In the genomic region with DNA sequence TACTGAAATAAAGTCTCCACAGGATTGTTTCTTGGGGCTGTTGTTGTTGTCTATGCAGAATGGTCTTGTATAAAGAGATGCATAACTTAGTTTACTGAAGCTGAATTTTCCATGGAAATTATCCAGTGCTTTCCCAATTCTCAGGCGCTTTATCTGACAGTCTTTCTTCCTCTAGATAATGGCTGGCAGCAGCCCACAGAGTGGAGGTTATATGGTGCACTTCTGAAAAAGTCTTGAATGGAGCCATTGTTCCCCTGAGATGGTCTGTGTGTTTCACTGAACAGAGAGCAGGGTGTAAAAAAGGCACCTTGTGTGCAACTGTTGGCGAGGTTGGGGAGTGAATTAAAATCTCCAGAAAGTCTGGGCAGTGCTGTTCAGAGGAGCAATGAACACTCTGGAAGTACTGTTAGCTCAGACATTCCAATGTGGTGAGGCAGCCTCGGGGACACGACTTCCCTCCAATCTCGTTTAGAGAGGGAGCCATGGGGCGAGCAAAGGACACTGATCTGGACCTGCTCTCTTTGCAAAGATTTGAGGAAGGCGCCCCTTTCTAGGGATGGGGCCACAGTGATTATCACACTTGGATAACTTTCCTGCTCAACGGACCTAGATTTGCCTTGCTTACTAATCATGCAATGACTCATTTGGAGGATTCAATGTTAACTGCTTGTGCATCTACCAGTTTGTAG, we compare ENCODE assay signal across 9 cellular contexts. TPM values are rescaled to one million over a fixed set of nuclear protein-coding genes. Genes with fewer than 3 reads are reported as not detected.
DNase-seq lines count a peak whose midpoint lies in the region; TF ChIP-seq lines count a peak whose summit lies in the region.
"Had no signal": no experiment of that assay in that cellular context is flagged by ENCODE, and none has a peak within 500 bp of the region (broad histone marks: within the 10 kb centered on the region; RNA-seq: fewer than 3 reads in every experiment).

No MANE protein-coding gene starts in this region.

- H3K27me3 ChIP-seq in adrenal gland = peaks cover 7% of the 10 kb centered on the region
- peaks cover 33% of the 10 kb centered on the region for H3K27me3 ChIP-seq in left ventricle myocardium inferior (ENCODE audit: low read depth)
- peaks cover 24% of the 10 kb centered on the region for H3K27me3 ChIP-seq in suprapubic skin

- 29 to 49% (median 39%) methylated on average over 5 to 8 of the region's 8 CpGs for WGBS in adrenal gland, 4 donors
- WGBS in suprapubic skin = 20% methylated on average over 8 of the region's 8 CpGs

- TF ChIP-seq CTCF in adrenal gland (IDR thresholded peaks at IDR 0.05) (no peak), left ventricle myocardium inferior (IDR thresholded peaks at IDR 0.05; ENCODE audit: borderline replicate concordance) (no peak), suprapubic skin (IDR thresholded peaks at IDR 0.05) (no peak)

- DNase-seq in GM04504 (ENCODE audit: low read depth) (peak; percentile 32), adrenal gland (peak in 6 of 7 donors; percentile 40 to 75 (median 56)), left ventricle myocardium inferior (peak; percentile 61), renal cortical epithelial cell (ENCODE audit: low read depth) (peak; percentile 80), HUDEP-2 (lab: John Stamatoyannopoulos, UW; ENCODE audit: unreplicated experiment in 76 of 76) (no peak), GDM1 (lab: John Stamatoyannopoulos, UW) (no peak), DMS79 treated with DMSO at 0.1 percent for 48 hours (lab: John Stamatoyannopoulos, UW) (no peak), suprapubic skin (ENCODE audit: low spot score in 2 of 2) (no peak)
- DNase-seq: activated CD4-positive, alpha-beta memory T cell treated with anti-CD3 and anti-CD28 coated beads, Interleukin-2, amount 10 ng/mL, durations not matched to agents 7 days and 5 days had no signal

- H3K4me3 ChIP-seq in adrenal gland (no peak overlapping the region), left ventricle myocardium inferior (peak overlapping the region; percentile 7), suprapubic skin (no peak overlapping the region)

- no peak for TF ChIP-seq EP300 in suprapubic skin (IDR thresholded peaks at IDR 0.05)

- H3K27ac ChIP-seq in adrenal gland (peak overlapping the region in 1 of 5 donors; percentile 53), left ventricle myocardium inferior (replicated peaks) (peak overlapping the region; percentile 77), suprapubic skin (no peak overlapping the region)

- H3K9me3 ChIP-seq in adrenal gland (replicated peaks in 1 of 3) = no peaks in the 10 kb centered on the region
- H3K9me3 ChIP-seq in left ventricle myocardium inferior (replicated peaks) = no peaks in the 10 kb centered on the region
- no peaks in the 10 kb centered on the region for H3K9me3 ChIP-seq in suprapubic skin

- TF ChIP-seq POLR2A in adrenal gland (IDR thresholded peaks at IDR 0.05) (no peak), suprapubic skin (IDR thresholded peaks at IDR 0.05) (no peak)

- intact Hi-C loops in adrenal gland (cut with DNase I) (no loop called here), left ventricle myocardium inferior (cut with micrococcal nuclease) (no loop called here)

- H3K4me1 ChIP-seq in adrenal gland (replicated peaks in 1 of 2) (peaks cover 0 to 6% of the 10 kb centered on the region in 2 donors), left ventricle myocardium inferior (peaks cover 40% of the 10 kb centered on the region), suprapubic skin (peaks cover 28% of the 10 kb centered on the region)

- H3K36me3 ChIP-seq in adrenal gland (replicated peaks in 1 of 2) (no peaks in the 10 kb centered on the region), left ventricle myocardium inferior (no peaks in the 10 kb centered on the region), suprapubic skin (no peaks in the 10 kb centered on the region)

RNA-seq across cellular contexts. Expression of gene PLCE1, which starts 2.0 kb away (rescaled TPM):
- 1 to 10 TPM; 1.1 to 4.8 (median 2.8) TPM for total RNA-seq in adrenal gland
- polyA plus RNA-seq in adrenal gland = 1 to 10 TPM in 2 of 3 donors, under 1 TPM in 1; 0.94 to 2.3 (median 1.4) TPM
- total RNA-seq in left ventricle myocardium inferior = 11.2 TPM
- total RNA-seq in renal cortical epithelial cell = 1.4 and 4.4 TPM in 2 replicates
- total RNA-seq in suprapubic skin = 1 to 10 TPM; 1.0 to 2.8 (median 1.6) TPM

Comparison
In these comparisons a context has a peak if more than half of its experiments do, and no peak if none do; other contexts are left out.
1. DNase-seq: peak in GM04504 (single experiment), adrenal gland (6 of 7), left ventricle myocardium inferior (single experiment) and renal cortical epithelial cell (single experiment); none in HUDEP-2 (0 of 76), GDM1 (single experiment), DMS79 treated with DMSO at 0.1 percent for 48 hours (single experiment) and suprapubic skin (0 of 2).